In the genomic region with DNA sequence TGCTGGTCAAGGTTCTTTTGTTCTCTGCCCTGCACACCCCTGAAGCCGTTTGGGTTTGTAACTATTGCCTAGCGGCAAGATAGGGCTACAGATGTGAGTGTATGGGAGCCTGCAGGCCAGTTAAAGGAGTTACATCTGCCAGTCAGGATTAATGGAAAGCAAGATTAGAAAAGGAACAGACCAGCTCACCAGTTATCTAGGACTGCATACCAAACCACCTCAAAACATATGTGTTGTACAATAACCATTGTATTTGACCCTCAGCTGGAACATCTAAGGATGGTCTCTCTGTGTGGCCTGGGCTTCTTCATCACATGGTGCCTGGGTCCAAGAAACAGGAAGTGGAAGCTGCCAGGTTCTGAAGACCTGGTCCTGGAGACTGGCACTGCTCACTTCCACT, we compare ENCODE assay signal across 1 cellular context.
TF ChIP-seq lines count a peak whose summit lies in the region.

No MANE protein-coding gene starts in this region.

TF ChIP-seq in K562, 482 proteins besides CTCF, POLR2A, EP300 and RAD21 (continued from another document and continues in another):
- TF ChIP-seq SMARCB1 (IDR thresholded peaks at IDR 0.05; ENCODE audit: insufficient read length, low read depth) (no peak), GABPB1 (CRISPR knock-in tag; IDR thresholded peaks at IDR 0.05) (0 out of 2 replicates have a peak, but pooled peaks have one; percentile 19), RBFOX2 (IDR thresholded peaks at IDR 0.05; ENCODE audit: low read depth, low read length) (no peak), KHSRP (IDR thresholded peaks at IDR 0.05) (no peak), CREM (IDR thresholded peaks at IDR 0.05; ENCODE audit: low read depth) (no peak), HCFC1 (IDR thresholded peaks at IDR 0.05; ENCODE audit: low read depth, low read length) (no peak), STAT5A (IDR thresholded peaks at IDR 0.05; ENCODE audit: borderline replicate concordance, low read length) (peak; percentile 79), POLR2G (IDR thresholded peaks at IDR 0.05; ENCODE audit: low read depth, low read length) (no peak), ZSCAN29 (IDR thresholded peaks at IDR 0.05) (no peak), CCAR2 (IDR thresholded peaks at IDR 0.05; ENCODE audit: low read depth, low read length) (no peak), ATF1 (CRISPR knock-in tag; IDR thresholded peaks at IDR 0.05) (no peak), ATF1 (tag; IDR thresholded peaks at IDR 0.05) (no peak), HDGF (IDR thresholded peaks at IDR 0.05) (no peak), CBFA2T2 (conservative IDR thresholded peaks at IDR 0.05) (peak; percentile 94), E2F3 (CRISPR knock-in tag; IDR thresholded peaks at IDR 0.05) (no peak), ZNF3 (CRISPR knock-in tag; IDR thresholded peaks at IDR 0.05) (no peak), PCBP1 (IDR thresholded peaks at IDR 0.05; ENCODE audit: low read depth, low read length, poor library complexity, severe bottlenecking) (no peak), POLR2AphosphoS5 (IDR thresholded peaks at IDR 0.05; ENCODE audit: control insufficient read depth, insufficient read depth, low read depth, low read length) (peak; percentile 90), MAFK (IDR thresholded peaks at IDR 0.05; ENCODE audit: low read length) (no peak), RBBP5 (IDR thresholded peaks at IDR 0.05; ENCODE audit: borderline replicate concordance, insufficient read depth, low read length, poor library complexity, severe bottlenecking) (no peak), WHSC1 (IDR thresholded peaks at IDR 0.05; ENCODE audit: low read length) (no peak), ZNF12 (CRISPR knock-in tag; IDR thresholded peaks at IDR 0.05) (0 out of 2 replicates have a peak, but pooled peaks have one; percentile 50), ZNF695 (CRISPR knock-in tag; IDR thresholded peaks at IDR 0.05) (no peak), ZNF253 (CRISPR knock-in tag; conservative IDR thresholded peaks at IDR 0.05) (no peak), PPARD (CRISPR knock-in tag; IDR thresholded peaks at IDR 0.05) (no peak), NCOA1 (IDR thresholded peaks at IDR 0.05; ENCODE audit: low read depth) (no peak; the same call in 1 of the 2 replicates), ZZZ3 (IDR thresholded peaks at IDR 0.05) (no peak), NEUROD1 (IDR thresholded peaks at IDR 0.05; ENCODE audit: borderline replicate concordance, low read depth, low read length, partially characterized antibody) (peak; percentile 13)
- TF ChIP-seq, protein P1, sequence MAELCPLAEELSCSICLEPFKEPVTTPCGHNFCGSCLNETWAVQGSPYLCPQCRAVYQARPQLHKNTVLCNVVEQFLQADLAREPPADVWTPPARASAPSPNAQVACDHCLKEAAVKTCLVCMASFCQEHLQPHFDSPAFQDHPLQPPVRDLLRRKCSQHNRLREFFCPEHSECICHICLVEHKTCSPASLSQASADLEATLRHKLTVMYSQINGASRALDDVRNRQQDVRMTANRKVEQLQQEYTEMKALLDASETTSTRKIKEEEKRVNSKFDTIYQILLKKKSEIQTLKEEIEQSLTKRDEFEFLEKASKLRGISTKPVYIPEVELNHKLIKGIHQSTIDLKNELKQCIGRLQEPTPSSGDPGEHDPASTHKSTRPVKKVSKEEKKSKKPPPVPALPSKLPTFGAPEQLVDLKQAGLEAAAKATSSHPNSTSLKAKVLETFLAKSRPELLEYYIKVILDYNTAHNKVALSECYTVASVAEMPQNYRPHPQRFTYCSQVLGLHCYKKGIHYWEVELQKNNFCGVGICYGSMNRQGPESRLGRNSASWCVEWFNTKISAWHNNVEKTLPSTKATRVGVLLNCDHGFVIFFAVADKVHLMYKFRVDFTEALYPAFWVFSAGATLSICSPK (IDR thresholded peaks at IDR 0.05; ENCODE audit: borderline replicate concordance): no peak
- TF ChIP-seq, protein P2, sequence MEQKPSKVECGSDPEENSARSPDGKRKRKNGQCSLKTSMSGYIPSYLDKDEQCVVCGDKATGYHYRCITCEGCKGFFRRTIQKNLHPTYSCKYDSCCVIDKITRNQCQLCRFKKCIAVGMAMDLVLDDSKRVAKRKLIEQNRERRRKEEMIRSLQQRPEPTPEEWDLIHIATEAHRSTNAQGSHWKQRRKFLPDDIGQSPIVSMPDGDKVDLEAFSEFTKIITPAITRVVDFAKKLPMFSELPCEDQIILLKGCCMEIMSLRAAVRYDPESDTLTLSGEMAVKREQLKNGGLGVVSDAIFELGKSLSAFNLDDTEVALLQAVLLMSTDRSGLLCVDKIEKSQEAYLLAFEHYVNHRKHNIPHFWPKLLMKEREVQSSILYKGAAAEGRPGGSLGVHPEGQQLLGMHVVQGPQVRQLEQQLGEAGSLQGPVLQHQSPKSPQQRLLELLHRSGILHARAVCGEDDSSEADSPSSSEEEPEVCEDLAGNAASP (IDR thresholded peaks at IDR 0.05): no peak
- TF ChIP-seq, protein P3, sequence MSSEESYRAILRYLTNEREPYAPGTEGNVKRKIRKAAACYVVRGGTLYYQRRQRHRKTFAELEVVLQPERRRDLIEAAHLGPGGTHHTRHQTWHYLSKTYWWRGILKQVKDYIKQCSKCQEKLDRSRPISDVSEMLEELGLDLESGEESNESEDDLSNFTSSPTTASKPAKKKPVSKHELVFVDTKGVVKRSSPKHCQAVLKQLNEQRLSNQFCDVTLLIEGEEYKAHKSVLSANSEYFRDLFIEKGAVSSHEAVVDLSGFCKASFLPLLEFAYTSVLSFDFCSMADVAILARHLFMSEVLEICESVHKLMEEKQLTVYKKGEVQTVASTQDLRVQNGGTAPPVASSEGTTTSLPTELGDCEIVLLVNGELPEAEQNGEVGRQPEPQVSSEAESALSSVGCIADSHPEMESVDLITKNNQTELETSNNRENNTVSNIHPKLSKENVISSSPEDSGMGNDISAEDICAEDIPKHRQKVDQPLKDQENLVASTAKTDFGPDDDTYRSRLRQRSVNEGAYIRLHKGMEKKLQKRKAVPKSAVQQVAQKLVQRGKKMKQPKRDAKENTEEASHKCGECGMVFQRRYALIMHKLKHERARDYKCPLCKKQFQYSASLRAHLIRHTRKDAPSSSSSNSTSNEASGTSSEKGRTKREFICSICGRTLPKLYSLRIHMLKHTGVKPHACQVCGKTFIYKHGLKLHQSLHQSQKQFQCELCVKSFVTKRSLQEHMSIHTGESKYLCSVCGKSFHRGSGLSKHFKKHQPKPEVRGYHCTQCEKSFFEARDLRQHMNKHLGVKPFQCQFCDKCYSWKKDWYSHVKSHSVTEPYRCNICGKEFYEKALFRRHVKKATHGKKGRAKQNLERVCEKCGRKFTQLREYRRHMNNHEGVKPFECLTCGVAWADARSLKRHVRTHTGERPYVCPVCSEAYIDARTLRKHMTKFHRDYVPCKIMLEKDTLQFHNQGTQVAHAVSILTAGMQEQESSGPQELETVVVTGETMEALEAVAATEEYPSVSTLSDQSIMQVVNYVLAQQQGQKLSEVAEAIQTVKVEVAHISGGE (CRISPR knock-in tag; IDR thresholded peaks at IDR 0.05): no peak
- TF ChIP-seq, protein P4, sequence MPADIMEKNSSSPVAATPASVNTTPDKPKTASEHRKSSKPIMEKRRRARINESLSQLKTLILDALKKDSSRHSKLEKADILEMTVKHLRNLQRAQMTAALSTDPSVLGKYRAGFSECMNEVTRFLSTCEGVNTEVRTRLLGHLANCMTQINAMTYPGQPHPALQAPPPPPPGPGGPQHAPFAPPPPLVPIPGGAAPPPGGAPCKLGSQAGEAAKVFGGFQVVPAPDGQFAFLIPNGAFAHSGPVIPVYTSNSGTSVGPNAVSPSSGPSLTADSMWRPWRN (IDR thresholded peaks at IDR 0.05; ENCODE audit: low read depth): no peak
- TF ChIP-seq, protein P5, sequence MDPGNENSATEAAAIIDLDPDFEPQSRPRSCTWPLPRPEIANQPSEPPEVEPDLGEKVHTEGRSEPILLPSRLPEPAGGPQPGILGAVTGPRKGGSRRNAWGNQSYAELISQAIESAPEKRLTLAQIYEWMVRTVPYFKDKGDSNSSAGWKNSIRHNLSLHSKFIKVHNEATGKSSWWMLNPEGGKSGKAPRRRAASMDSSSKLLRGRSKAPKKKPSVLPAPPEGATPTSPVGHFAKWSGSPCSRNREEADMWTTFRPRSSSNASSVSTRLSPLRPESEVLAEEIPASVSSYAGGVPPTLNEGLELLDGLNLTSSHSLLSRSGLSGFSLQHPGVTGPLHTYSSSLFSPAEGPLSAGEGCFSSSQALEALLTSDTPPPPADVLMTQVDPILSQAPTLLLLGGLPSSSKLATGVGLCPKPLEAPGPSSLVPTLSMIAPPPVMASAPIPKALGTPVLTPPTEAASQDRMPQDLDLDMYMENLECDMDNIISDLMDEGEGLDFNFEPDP (CRISPR knock-in tag; IDR thresholded peaks at IDR 0.05): no peak
- TF ChIP-seq, protein P6, sequence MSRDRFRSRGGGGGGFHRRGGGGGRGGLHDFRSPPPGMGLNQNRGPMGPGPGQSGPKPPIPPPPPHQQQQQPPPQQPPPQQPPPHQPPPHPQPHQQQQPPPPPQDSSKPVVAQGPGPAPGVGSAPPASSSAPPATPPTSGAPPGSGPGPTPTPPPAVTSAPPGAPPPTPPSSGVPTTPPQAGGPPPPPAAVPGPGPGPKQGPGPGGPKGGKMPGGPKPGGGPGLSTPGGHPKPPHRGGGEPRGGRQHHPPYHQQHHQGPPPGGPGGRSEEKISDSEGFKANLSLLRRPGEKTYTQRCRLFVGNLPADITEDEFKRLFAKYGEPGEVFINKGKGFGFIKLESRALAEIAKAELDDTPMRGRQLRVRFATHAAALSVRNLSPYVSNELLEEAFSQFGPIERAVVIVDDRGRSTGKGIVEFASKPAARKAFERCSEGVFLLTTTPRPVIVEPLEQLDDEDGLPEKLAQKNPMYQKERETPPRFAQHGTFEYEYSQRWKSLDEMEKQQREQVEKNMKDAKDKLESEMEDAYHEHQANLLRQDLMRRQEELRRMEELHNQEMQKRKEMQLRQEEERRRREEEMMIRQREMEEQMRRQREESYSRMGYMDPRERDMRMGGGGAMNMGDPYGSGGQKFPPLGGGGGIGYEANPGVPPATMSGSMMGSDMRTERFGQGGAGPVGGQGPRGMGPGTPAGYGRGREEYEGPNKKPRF (IDR thresholded peaks at IDR 0.05; ENCODE audit: low read depth, low read length): no peak
- TF ChIP-seq, protein P7, sequence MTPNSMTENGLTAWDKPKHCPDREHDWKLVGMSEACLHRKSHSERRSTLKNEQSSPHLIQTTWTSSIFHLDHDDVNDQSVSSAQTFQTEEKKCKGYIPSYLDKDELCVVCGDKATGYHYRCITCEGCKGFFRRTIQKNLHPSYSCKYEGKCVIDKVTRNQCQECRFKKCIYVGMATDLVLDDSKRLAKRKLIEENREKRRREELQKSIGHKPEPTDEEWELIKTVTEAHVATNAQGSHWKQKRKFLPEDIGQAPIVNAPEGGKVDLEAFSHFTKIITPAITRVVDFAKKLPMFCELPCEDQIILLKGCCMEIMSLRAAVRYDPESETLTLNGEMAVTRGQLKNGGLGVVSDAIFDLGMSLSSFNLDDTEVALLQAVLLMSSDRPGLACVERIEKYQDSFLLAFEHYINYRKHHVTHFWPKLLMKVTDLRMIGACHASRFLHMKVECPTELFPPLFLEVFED (CRISPR knock-in tag; conservative IDR thresholded peaks at IDR 0.05): no peak
